In genomic region chr1:75133754-75134655, GRCh38 we compare ENCODE assay signal across 9 cellular contexts. TPM values are rescaled to one million over a fixed set of nuclear protein-coding genes. Genes with fewer than 3 reads are reported as not detected.
DNase-seq lines count a peak whose midpoint lies in the region; ATAC-seq and TF ChIP-seq lines count a peak whose summit lies in the region.
"Had no signal": no experiment of that assay in that cellular context is flagged by ENCODE, and none has a peak within 500 bp of the region (broad histone marks: within the 10 kb centered on the region; RNA-seq: fewer than 3 reads in every experiment).

TSS of gene LHX8 (plus strand) at chr1:75134388. CDS start at chr1:75136615, 2,227 bp downstream.

- H3K36me3 Mint-ChIP-seq in activated T-cell treated with anti-CD3 and anti-CD28 coated beads, Interleukin-2, amount 50 U/mL, for 4 hours (ENCODE audit: insufficient read depth) = no peaks in the 10 kb centered on the region
- H3K36me3 Mint-ChIP-seq in activated CD8-positive, alpha-beta T cell treated with anti-CD3 and anti-CD28 coated beads for 36 hours (ENCODE audit: low read depth) = no peaks in the 10 kb centered on the region
- peaks cover 6 to 16% (median 8%) of the 10 kb centered on the region in 3 donors for H3K36me3 Mint-ChIP-seq in immature natural killer cell

- TF ChIP-seq POLR2A in suprapubic skin (IDR thresholded peaks at IDR 0.05) (no peak), erythroblast (IDR thresholded peaks at IDR 0.05; ENCODE audit: low read length) (no peak)

- ATAC-seq in activated T-cell treated with anti-CD3 and anti-CD28 coated beads, Interleukin-2, amount 50 U/mL, for 4 hours = no peak
- ATAC-seq in activated CD8-positive, alpha-beta T cell treated with anti-CD3 and anti-CD28 coated beads for 36 hours = no peak
- no peak for ATAC-seq in esophagus mucosa
- no peak for ATAC-seq in GM19351 (IDR thresholded peaks at IDR 0.05; ENCODE audit: unreplicated experiment)

- TF ChIP-seq EP300 in suprapubic skin (IDR thresholded peaks at IDR 0.05) = no peak

- TF ChIP-seq CTCF in activated CD8-positive, alpha-beta T cell treated with anti-CD3 and anti-CD28 coated beads for 36 hours (IDR thresholded peaks at IDR 0.05) = no peak
- TF ChIP-seq CTCF in suprapubic skin (IDR thresholded peaks at IDR 0.05) = no peak

- WGBS in suprapubic skin = 17% methylated on average over 23 of the region's 23 CpGs

- POLR2A ChIA-PET in activated CD8-positive, alpha-beta T cell treated with anti-CD3 and anti-CD28 coated beads for 36 hours (lab: Charles Lee) = no interaction called here

- intact Hi-C loops in activated CD8-positive, alpha-beta T cell treated with anti-CD3 and anti-CD28 coated beads for 36 hours (cut with micrococcal nuclease) = no loop called here

- no peaks in the 10 kb centered on the region for H3K9me3 ChIP-seq in suprapubic skin

- no peak within 1 kb of the TSS for H3K27ac Mint-ChIP-seq in activated CD8-positive, alpha-beta T cell treated with anti-CD3 and anti-CD28 coated beads for 36 hours
- H3K27ac Mint-ChIP-seq in immature natural killer cell = no peak within 1 kb of the TSS

- peak within 1 kb of the TSS; percentile 49 for H3K4me3 ChIP-seq in suprapubic skin

- no peaks in the 10 kb centered on the region for H3K9me3 Mint-ChIP-seq in activated T-cell treated with anti-CD3 and anti-CD28 coated beads, Interleukin-2, amount 50 U/mL, for 4 hours
- peaks cover 2% of the 10 kb centered on the region for H3K9me3 Mint-ChIP-seq in activated CD8-positive, alpha-beta T cell treated with anti-CD3 and anti-CD28 coated beads for 36 hours
- peaks cover 18 to 63% (median 40%) of the 10 kb centered on the region in 6 donors for H3K9me3 Mint-ChIP-seq in immature natural killer cell

- no peak for DNase-seq in activated T-cell treated with anti-CD3 and anti-CD28 coated beads, Interleukin-2, amount 50 U/mL, for 4 hours
- DNase-seq in activated T-cell treated with anti-CD3 and anti-CD28 coated beads for 4 hours (no peak), immature natural killer cell (no peak), suprapubic skin (ENCODE audit: low spot score in 2 of 2) (no peak), erythroblast (lab: John Stamatoyannopoulos, UW) (no peak)
- DNase-seq in activated CD8-positive, alpha-beta T cell treated with anti-CD3 and anti-CD28 coated beads for 36 hours = no peak
- DNase-seq: NCI-H2029 treated with DMSO at 0.1 percent for 48 hours had no signal

- no peaks in the 10 kb centered on the region for H3K36me3 ChIP-seq in suprapubic skin

- H3K27ac ChIP-seq in suprapubic skin = no peak within 1 kb of the TSS

- H3K27me3 ChIP-seq in suprapubic skin = peaks cover 100% of the 10 kb centered on the region

- H3K27me3 Mint-ChIP-seq in activated T-cell treated with anti-CD3 and anti-CD28 coated beads, Interleukin-2, amount 50 U/mL, for 4 hours (ENCODE audit: low read depth) = peaks cover 82% of the 10 kb centered on the region
- H3K27me3 Mint-ChIP-seq in activated CD8-positive, alpha-beta T cell treated with anti-CD3 and anti-CD28 coated beads for 36 hours = peaks cover 86% of the 10 kb centered on the region
- H3K27me3 Mint-ChIP-seq in immature natural killer cell (ENCODE audit: low read depth in 3 of 3) = peaks cover 31 to 59% (median 46%) of the 10 kb centered on the region in 3 donors

- peaks cover 5% of the 10 kb centered on the region for H3K4me1 Mint-ChIP-seq in activated T-cell treated with anti-CD3 and anti-CD28 coated beads, Interleukin-2, amount 50 U/mL, for 4 hours (ENCODE audit: low read depth)
- H3K4me1 Mint-ChIP-seq in activated CD8-positive, alpha-beta T cell treated with anti-CD3 and anti-CD28 coated beads for 36 hours (ENCODE audit: low read depth) = peaks cover 11% of the 10 kb centered on the region
- H3K4me1 Mint-ChIP-seq in immature natural killer cell = no peaks in the 10 kb centered on the region

- H3K4me3 Mint-ChIP-seq in activated T-cell treated with anti-CD3 and anti-CD28 coated beads, Interleukin-2, amount 50 U/mL, for 4 hours = peak within 1 kb of the TSS; percentile 42
- peak within 1 kb of the TSS; percentile 43 for H3K4me3 Mint-ChIP-seq in activated CD8-positive, alpha-beta T cell treated with anti-CD3 and anti-CD28 coated beads for 36 hours
- peak within 1 kb of the TSS in 3 of 5 donors; percentile 15 to 33 (median 24) for H3K4me3 Mint-ChIP-seq in immature natural killer cell

- CTCF ChIA-PET in activated CD8-positive, alpha-beta T cell treated with anti-CD3 and anti-CD28 coated beads for 36 hours (lab: Charles Lee) = no interaction called here

- H3K4me1 ChIP-seq in suprapubic skin = peaks cover 36% of the 10 kb centered on the region

RNA-seq across cellular contexts. Expression of gene LHX8, which starts in this region (rescaled TPM):
- total RNA-seq in activated T-cell treated with anti-CD3 and anti-CD28 coated beads, Interleukin-2, amount 50 U/mL, for 4 hours = not detected
- total RNA-seq in activated CD8-positive, alpha-beta T cell treated with anti-CD3 and anti-CD28 coated beads for 36 hours = not detected
- polyA plus RNA-seq in immature natural killer cell = not detected
- not detected for total RNA-seq in suprapubic skin
- not detected for total RNA-seq in esophagus mucosa
